In genomic region chr2:154699560-154699901, GRCh38 we compare ENCODE assay signal across 16 cellular contexts. TPM values are rescaled to one million over a fixed set of nuclear protein-coding genes. Genes with fewer than 3 reads are reported as not detected.
A peak's percentile ranks its signal among the peaks of the same experiment; 100 is the strongest.
DNase-seq lines count a peak whose midpoint lies in the region; ATAC-seq and TF ChIP-seq lines count a peak whose summit lies in the region.
"Had no signal": no experiment of that assay in that cellular context is flagged by ENCODE, and none has a peak within 500 bp of the region (broad histone marks: within the 10 kb centered on the region; RNA-seq: fewer than 3 reads in every experiment).

No MANE protein-coding gene starts in this region.

- H3K27me3 Mint-ChIP-seq in endothelial cell (ENCODE audit: unreplicated experiment): peaks cover 13% of the 10 kb centered on the region

- H3K27ac ChIP-seq in psoas muscle: no peak overlapping the region
- H3K27ac ChIP-seq in gastrocnemius medialis: no peak overlapping the region
- H3K27ac ChIP-seq: hepatocyte had no signal

- TF ChIP-seq CTCF in endothelial cell (IDR thresholded peaks at IDR 0.05; ENCODE audit: unreplicated experiment) (no peak), psoas muscle (IDR thresholded peaks at IDR 0.05) (no peak), gastrocnemius medialis (IDR thresholded peaks at IDR 0.05 in 4 of 5, conservative IDR thresholded peaks at IDR 0.05 in 1 of 5) (no peak)

- H3K36me3 Mint-ChIP-seq in endothelial cell (ENCODE audit: low read depth, unreplicated experiment): peaks cover 4% of the 10 kb centered on the region

- peak overlapping the region; percentile 64 for H3K4me3 ChIP-seq in psoas muscle
- H3K4me3 ChIP-seq in gastrocnemius medialis: no peak overlapping the region
- H3K4me3 ChIP-seq: hepatocyte had no signal

- no peaks in the 10 kb centered on the region for H3K36me3 ChIP-seq in psoas muscle (ENCODE audit: insufficient read depth in 1 of 2, low read depth in 1 of 2)
- H3K36me3 ChIP-seq in gastrocnemius medialis: no peaks in the 10 kb centered on the region

- DNase-seq in DMS53 treated with DMSO at 0.1 percent for 48 hours (lab: John Stamatoyannopoulos, UW; ENCODE audit: unreplicated experiment) (peak; percentile 61), NCI-H1436 treated with DMSO at 0.1 percent for 48 hours (lab: John Stamatoyannopoulos, UW) (peak; percentile 20), endothelial cell (ENCODE audit: low spot score) (no peak), psoas muscle (no peak), posterior cingulate gyrus (no peak), gastrocnemius medialis (no peak)
- DNase-seq: activated CD4-positive, alpha-beta T cell treated with anti-CD3 and anti-CD28 coated beads for 48 hours; GDM1; IMR-90; stimulated activated CD4-positive, alpha-beta T cell treated with anti-CD3 and anti-CD28 coated beads, Interleukin-4, amount 100 ng/mL, for 4 hours; stimulated activated naive CD8-positive, alpha-beta T cell treated with anti-CD3 and anti-CD28 coated beads, Interleukin-15, Interleukin-2, amounts not matched to agents 100 U/mL and 50 U/mL, for 24 hours had no signal

- H3K9me3 ChIP-seq in psoas muscle (no peaks in the 10 kb centered on the region), gastrocnemius medialis (no peaks in the 10 kb centered on the region)

- 29 to 44% (median 37%) methylated on average over 9 of the region's 9 CpGs for WGBS in psoas muscle, 3 donors

- no peaks in the 10 kb centered on the region for H3K9me3 Mint-ChIP-seq in endothelial cell (ENCODE audit: unreplicated experiment)
- H3K9me3 Mint-ChIP-seq: activated T-helper 2 cell treated with anti-CD3 and anti-CD28 coated beads, Interferon-gamma antibody, Interleukin-2, Interleukin-4, amounts not matched to agents 10 μg/mL and 5 μg/mL and 100 μg/mL, durations not matched to agents 14 hours and 24 hours and 36 hours had no signal

- in situ Hi-C loops in gastrocnemius medialis (cut with MboI; ENCODE audit: low sequenced_read_pairs in 4 of 4): no loop called here

- H3K4me3 Mint-ChIP-seq in endothelial cell (ENCODE audit: unreplicated experiment): peak overlapping the region; percentile 81

- TF ChIP-seq POLR2A in gastrocnemius medialis (IDR thresholded peaks at IDR 0.05): no peak

- peaks cover 11% of the 10 kb centered on the region for H3K4me1 Mint-ChIP-seq in endothelial cell (ENCODE audit: unreplicated experiment)

- H3K27ac Mint-ChIP-seq in endothelial cell (ENCODE audit: unreplicated experiment): peak overlapping the region; percentile 22
- H3K27ac Mint-ChIP-seq: activated T-helper 2 cell treated with anti-CD3 and anti-CD28 coated beads, Interferon-gamma antibody, Interleukin-2, Interleukin-4, amounts not matched to agents 10 μg/mL and 5 μg/mL and 100 μg/mL, durations not matched to agents 14 hours and 24 hours and 36 hours had no signal

- H3K27me3 ChIP-seq in psoas muscle (ENCODE audit: insufficient read depth in 3 of 3, low read length in 2 of 3): peaks cover 0 to 32% (median 9%) of the 10 kb centered on the region in 3 donors
- peaks cover 17 to 25% (median 18%) of the 10 kb centered on the region in 3 donors for H3K27me3 ChIP-seq in gastrocnemius medialis
- H3K27me3 ChIP-seq: hepatocyte had no signal

- intact Hi-C loops in psoas muscle (cut with DNase I) (no loop called here), posterior cingulate gyrus (cut with DNase I) (no loop called here), gastrocnemius medialis (cut with DNase I; ENCODE audit: low total_unique reads) (no loop called here)

- H3K4me1 ChIP-seq in psoas muscle (no peaks in the 10 kb centered on the region), gastrocnemius medialis (no peaks in the 10 kb centered on the region)

- ATAC-seq in psoas muscle (no peak), GM18502 (IDR thresholded peaks at IDR 0.05; ENCODE audit: poor library complexity, unreplicated experiment) (no peak), gastrocnemius medialis (no peak)
- ATAC-seq: stimulated activated naive CD8-positive, alpha-beta T cell treated with anti-CD3 and anti-CD28 coated beads, Interleukin-15, Interleukin-2, amounts not matched to agents 100 U/mL and 50 U/mL, for 24 hours had no signal

RNA-seq across cellular contexts. Expression of gene KCNJ3, which starts 1.0 kb away (rescaled TPM):
- not detected for total RNA-seq in endothelial cell (ENCODE audit: unreplicated experiment)
- 1 to 10 TPM in 1 of 4 donors, under 1 TPM in 2, not detected in 1; 0.06 to 1.0 (median 0.54) TPM for total RNA-seq in psoas muscle
- under 1 TPM in 2 of 3 donors, not detected in 1; 0.04 to 0.22 TPM for polyA plus RNA-seq in psoas muscle
- under 1 TPM in 1 of 4 donors, not detected in 3; 0.09 TPM for total RNA-seq in gastrocnemius medialis
- total RNA-seq: activated T-helper 2 cell treated with anti-CD3 and anti-CD28 coated beads, Interferon-gamma antibody, Interleukin-2, Interleukin-4, amounts not matched to agents 10 μg/mL and 5 μg/mL and 100 μg/mL, durations not matched to agents 14 hours and 24 hours and 36 hours; IMR-90; mesenteric fat pad; pulmonary artery endothelial cell had no signal
- polyA plus RNA-seq: IMR-90 had no signal

Comparison
In these comparisons a context has a peak if more than half of its experiments do, and no peak if none do; other contexts are left out.
1. DNase-seq: peak in DMS53 treated with DMSO at 0.1 percent for 48 hours (single experiment) and NCI-H1436 treated with DMSO at 0.1 percent for 48 hours (single experiment); none in endothelial cell (single experiment), psoas muscle (0 of 2), posterior cingulate gyrus (0 of 10) and gastrocnemius medialis (0 of 2).